ENCODE assay signal across 26 cellular contexts in genomic region chr11:129625930-129626329, GRCh38.
DNase-seq lines count a peak whose midpoint lies in the region; ATAC-seq and TF ChIP-seq lines count a peak whose summit lies in the region.
"Had no signal": no experiment of that assay in that cellular context is flagged by ENCODE, and none has a peak within 500 bp of the region (broad histone marks: within the 10 kb centered on the region; RNA-seq: fewer than 3 reads in every experiment).

No MANE protein-coding gene starts in this region.

- no peak for TF ChIP-seq POLR2A in body of pancreas (IDR thresholded peaks at IDR 0.05)

- peak; percentile 1 for DNase-seq in HEK293T (ENCODE audit: extremely low spot score)
- peak; percentile 62 for DNase-seq in NCI-H2196 treated with DMSO at 0.1 percent for 48 hours (lab: John Stamatoyannopoulos, UW; ENCODE audit: unreplicated experiment)
- DNase-seq in RWPE2 (ENCODE audit: low spot score) = no peak
- no peak for DNase-seq in left lung
- no peak for DNase-seq in omental fat pad (ENCODE audit: low spot score)
- DNase-seq in medulla oblongata (ENCODE audit: extremely low spot score) = no peak
- no peak for DNase-seq in MG63
- DNase-seq in body of pancreas = no peak
- DNase-seq: activated CD4-positive, alpha-beta T cell treated with anti-CD3 and anti-CD28 coated beads, Interleukin-2, amount 50 U/mL, for 48 hours; activated CD8-positive, alpha-beta memory T cell treated with anti-CD3 and anti-CD28 coated beads, Interleukin-2, amount 50 U/mL, for 4 hours; Caco-2; cortex of kidney; hippocampal formation; left ventricle myocardium inferior; NCI-H1092 treated with DMSO at 0.1 percent for 48 hours; NCI-H2107; NCI-H82; stimulated activated naive CD8-positive, alpha-beta T cell treated with anti-CD3 and anti-CD28 coated beads, Interleukin-15, Interleukin-2, amounts not matched to agents 100 U/mL and 50 U/mL, for 24 hours; T-helper 17 cell had no signal

- H3K9me3 ChIP-seq in RWPE2 (ENCODE audit: severe bottlenecking) (no peaks in the 10 kb centered on the region), left lung (no peaks in the 10 kb centered on the region), MG63 (peaks cover 6% of the 10 kb centered on the region; the same call in 1 of the 2 replicates), body of pancreas (no peaks in the 10 kb centered on the region)
- H3K9me3 ChIP-seq: Caco-2, thoracic aorta had no signal

- POLR2A ChIA-PET in HEK293T (lab: Yijun Ruan, JAX) = no interaction called here

- ATAC-seq in RWPE2 (ENCODE audit: low read depth) (peak; percentile 48), left lung (peak; percentile 53), omental fat pad (ENCODE audit: low FRiP score) (no peak), body of pancreas (no peak)
- ATAC-seq: activated CD4-positive, CD25-positive, alpha-beta regulatory T cell treated with anti-CD3 and anti-CD28 coated beads, Interleukin-2, amount 50 U/mL, for 24 hours; activated naive CD4-positive, alpha-beta T cell treated with anti-CD3 and anti-CD28 coated beads, Interleukin-2, amount 50 U/mL, for 72 hours; gastroesophageal sphincter; SK-N-SH treated with all-trans-retinoic acid at 6 μM for 48 hours; stimulated activated naive CD8-positive, alpha-beta T cell treated with anti-CD3 and anti-CD28 coated beads, Interleukin-15, Interleukin-2, amounts not matched to agents 100 U/mL and 50 U/mL, for 24 hours; T-helper 17 cell had no signal

- peaks cover 13% of the 10 kb centered on the region for H3K4me1 ChIP-seq in RWPE2 (ENCODE audit: insufficient read depth, poor library complexity, severe bottlenecking)
- H3K4me1 ChIP-seq in left lung = no peaks in the 10 kb centered on the region
- no peaks in the 10 kb centered on the region for H3K4me1 ChIP-seq in body of pancreas
- H3K4me1 ChIP-seq: Caco-2, gastroesophageal sphincter, left ventricle myocardium inferior had no signal

- CTCF ChIA-PET in HEK293T (lab: Yijun Ruan, JAX) = no interaction called here

- 51 to 70% methylated on average over 6 of the region's 6 CpGs for whole genome bisulfite sequencing in body of pancreas, 2 donors

- H3K27me3 ChIP-seq in RWPE2 (ENCODE audit: insufficient read depth, poor library complexity, severe bottlenecking) = no peaks in the 10 kb centered on the region
- H3K27me3 ChIP-seq in left lung = no peaks in the 10 kb centered on the region
- no peaks in the 10 kb centered on the region for H3K27me3 ChIP-seq in MG63
- no peaks in the 10 kb centered on the region for H3K27me3 ChIP-seq in body of pancreas
- H3K27me3 ChIP-seq: cardiac muscle cell, gastroesophageal sphincter had no signal

- H3K27ac ChIP-seq in RWPE2 (ENCODE audit: poor library complexity, severe bottlenecking) (no peak overlapping the region), left lung (no peak overlapping the region), body of pancreas (no peak overlapping the region)
- H3K27ac ChIP-seq: C4-2B, cardiac muscle cell, gastroesophageal sphincter, left ventricle myocardium inferior, thoracic aorta had no signal

- intact Hi-C loops in left lung (cut with DNase I) = no loop called here
- intact Hi-C loops in body of pancreas (cut with DNase I) = no loop called here

- H3K4me3 ChIP-seq in RWPE2 (ENCODE audit: severe bottlenecking) = no peak overlapping the region
- no peak overlapping the region for H3K4me3 ChIP-seq in left lung
- no peak overlapping the region for H3K4me3 ChIP-seq in MG63
- H3K4me3 ChIP-seq in body of pancreas = no peak overlapping the region
- H3K4me3 ChIP-seq: cardiac muscle cell, gastroesophageal sphincter, left ventricle myocardium inferior, thoracic aorta had no signal

- H3K36me3 ChIP-seq in RWPE2 (ENCODE audit: low read depth) (no peaks in the 10 kb centered on the region), left lung (no peaks in the 10 kb centered on the region), MG63 (no peaks in the 10 kb centered on the region), body of pancreas (replicated peaks in 1 of 2; ENCODE audit: insufficient read depth in 1 of 2, low read depth in 2 of 2) (no peaks in the 10 kb centered on the region)
- H3K36me3 ChIP-seq: cardiac muscle cell, gastroesophageal sphincter, left ventricle myocardium inferior, thoracic aorta had no signal

- TF ChIP-seq CTCF in RWPE2 (IDR thresholded peaks at IDR 0.05; ENCODE audit: poor library complexity, severe bottlenecking) (no peak), left lung (IDR thresholded peaks at IDR 0.05) (no peak), omental fat pad (IDR thresholded peaks at IDR 0.05) (no peak), body of pancreas (IDR thresholded peaks at IDR 0.05) (no peak)

TF ChIP-seq in HEK293T, 16 proteins besides CTCF, POLR2A, EP300 and RAD21:
- TF ChIP-seq ELF4 (IDR thresholded peaks at IDR 0.05) = no peak
- no peak for TF ChIP-seq CTBP1 (IDR thresholded peaks at IDR 0.05; ENCODE audit: borderline replicate concordance)
- TF ChIP-seq HDGF (IDR thresholded peaks at IDR 0.05; ENCODE audit: borderline replicate concordance) = no peak
- TF ChIP-seq FOXA1 (IDR thresholded peaks at IDR 0.05) = no peak
- no peak for TF ChIP-seq FOXK2 (IDR thresholded peaks at IDR 0.05)
- no peak for TF ChIP-seq TARDBP (IDR thresholded peaks at IDR 0.05)
- TF ChIP-seq L3MBTL2 (conservative IDR thresholded peaks at IDR 0.05) = no peak
- TF ChIP-seq SP1 (IDR thresholded peaks at IDR 0.05) = no peak
- no peak for TF ChIP-seq NFRKB (IDR thresholded peaks at IDR 0.05)
- TF ChIP-seq LEF1 (IDR thresholded peaks at IDR 0.05; ENCODE audit: borderline replicate concordance) = no peak
- no peak for TF ChIP-seq ZNF384 (IDR thresholded peaks at IDR 0.05)
- TF ChIP-seq SUZ12 (IDR thresholded peaks at IDR 0.05) = no peak
- TF ChIP-seq BHLHE40 (IDR thresholded peaks at IDR 0.05; ENCODE audit: borderline replicate concordance) = no peak
- no peak for TF ChIP-seq PKNOX1 (IDR thresholded peaks at IDR 0.05)
- TF ChIP-seq FOXM1 (IDR thresholded peaks at IDR 0.05; ENCODE audit: borderline replicate concordance) = no peak
- no peak for TF ChIP-seq ARNT (IDR thresholded peaks at IDR 0.05)
TF ChIP-seq in HEK293T: peak in this region for 0.

Comparison
In these comparisons a context has a peak if more than half of its experiments do, and no peak if none do; other contexts are left out.
1. DNase-seq: peak in HEK293T (single experiment) and NCI-H2196 treated with DMSO at 0.1 percent for 48 hours (single experiment); none in RWPE2 (single experiment), left lung (0 of 2), omental fat pad (single experiment), medulla oblongata (single experiment), MG63 (single experiment) and body of pancreas (0 of 4).
2. ATAC-seq: peak in RWPE2 (single experiment) and left lung (single experiment); none in omental fat pad (single experiment) and body of pancreas (single experiment).